Comparison of ENCODE assay signal across 8 cellular contexts in the genomic region with DNA sequence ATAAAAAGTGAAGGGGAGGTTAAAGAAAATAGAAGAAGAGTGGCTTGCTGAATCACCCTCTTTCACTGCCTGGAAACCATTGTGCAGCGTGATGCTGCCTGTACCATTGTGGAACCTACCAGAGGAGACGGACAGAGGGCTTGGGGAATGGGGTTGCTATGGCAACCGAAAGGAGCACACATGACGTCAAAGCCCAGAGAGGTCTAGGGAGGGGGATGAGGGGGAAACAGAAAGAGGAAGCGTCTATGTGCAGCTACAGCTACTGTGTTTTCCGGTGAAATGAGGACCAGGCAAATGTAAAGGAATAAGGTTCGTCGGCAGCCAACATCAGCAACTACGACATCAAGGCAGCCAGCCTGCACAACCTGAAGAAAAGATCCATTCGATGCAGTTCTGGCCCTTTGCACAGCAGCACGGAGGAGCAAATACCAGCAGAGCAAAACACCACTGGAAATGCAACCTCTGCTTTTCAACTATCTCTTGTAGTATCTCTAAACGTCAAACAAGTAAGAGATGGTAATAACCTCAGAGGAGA. TPM values are rescaled to one million over a fixed set of nuclear protein-coding genes. Genes with fewer than 3 reads are reported as not detected.
DNase-seq lines count a peak whose midpoint lies in the region; ATAC-seq and TF ChIP-seq lines count a peak whose summit lies in the region.

MAPK10 (minus strand) TSS at position 110 of the 535 bp plus-strand sequence.

- peaks cover 0 to 2% (median 0%) of the 10 kb centered on the region in 7 donors for H3K9me3 Mint-ChIP-seq in CD4-positive, CD25-positive, alpha-beta regulatory T cell
- no peaks in the 10 kb centered on the region for H3K9me3 Mint-ChIP-seq in activated naive CD8-positive, alpha-beta T cell treated with anti-CD3 and anti-CD28 coated beads, Interleukin-2, amount 10 ng/mL, durations not matched to agents 7 days and 5 days

- peak within 1 kb of the TSS; percentile 97 for H3K4me2 ChIP-seq in OCI-LY3 (ENCODE audit: low read length)

- ATAC-seq in CD4-positive, CD25-positive, alpha-beta regulatory T cell (ENCODE audit: low read depth in 2 of 2), result peak; percentile 77 to 82
- ATAC-seq in GM19438 (IDR thresholded peaks at IDR 0.05; ENCODE audit: low read depth, unreplicated experiment) (peak; percentile 96), HG03520 (IDR thresholded peaks at IDR 0.05; ENCODE audit: unreplicated experiment) (peak; percentile 98), heart left ventricle (peak; percentile 91 to 98 (median 96)), omental fat pad (ENCODE audit: low FRiP score) (peak; percentile 92), upper lobe of right lung (peak; percentile 97)
- peak; percentile 93 for ATAC-seq in activated naive CD8-positive, alpha-beta T cell treated with anti-CD3 and anti-CD28 coated beads, Interleukin-2, amount 10 ng/mL, durations not matched to agents 7 days and 5 days (ENCODE audit: low read depth)

- peak within 1 kb of the TSS; percentile 85 for H2AFZ ChIP-seq in OCI-LY3 (ENCODE audit: low read depth, low read length)

- H3K27ac ChIP-seq in CD4-positive, CD25-positive, alpha-beta regulatory T cell (ENCODE audit: insufficient read depth, low read length, poor library complexity, severe bottlenecking), result no peak within 1 kb of the TSS
- H3K27ac ChIP-seq in OCI-LY3 (ENCODE audit: low read length), result peak within 1 kb of the TSS; percentile 55
- H3K27ac ChIP-seq in heart left ventricle, result peak within 1 kb of the TSS in 1 of 12 donors; percentile 45
- H3K27ac ChIP-seq in upper lobe of right lung, result no peak within 1 kb of the TSS

- no peaks in the 10 kb centered on the region for H3K9me3 ChIP-seq in CD4-positive, CD25-positive, alpha-beta regulatory T cell (ENCODE audit: control insufficient read depth in 2 of 2, low read length in 2 of 2)
- no peaks in the 10 kb centered on the region for H3K9me3 ChIP-seq in OCI-LY3 (ENCODE audit: insufficient read depth, low read length)
- H3K9me3 ChIP-seq in heart left ventricle, result no peaks in the 10 kb centered on the region
- H3K9me3 ChIP-seq in upper lobe of right lung, result no peaks in the 10 kb centered on the region

- no peak for TF ChIP-seq CTCF in OCI-LY3 (IDR thresholded peaks at IDR 0.05; ENCODE audit: low read depth, low read length)
- TF ChIP-seq CTCF in heart left ventricle (IDR thresholded peaks at IDR 0.05), result no peak
- TF ChIP-seq CTCF in omental fat pad (IDR thresholded peaks at IDR 0.05), result no peak
- TF ChIP-seq CTCF in upper lobe of right lung (IDR thresholded peaks at IDR 0.05), result no peak

- no peak for TF ChIP-seq POLR2A in heart left ventricle (IDR thresholded peaks at IDR 0.05)

- H3K79me2 ChIP-seq in OCI-LY3 (ENCODE audit: low read length), result no peaks in the 10 kb centered on the region

- peak within 1 kb of the TSS; percentile 2 to 77 (median 50) for H3K27ac Mint-ChIP-seq in CD4-positive, CD25-positive, alpha-beta regulatory T cell
- H3K27ac Mint-ChIP-seq in activated naive CD8-positive, alpha-beta T cell treated with anti-CD3 and anti-CD28 coated beads, Interleukin-2, amount 10 ng/mL, durations not matched to agents 7 days and 5 days, result peak within 1 kb of the TSS; percentile 89

- peak within 1 kb of the TSS; percentile 72 for H3K4me3 ChIP-seq in CD4-positive, CD25-positive, alpha-beta regulatory T cell (ENCODE audit: low read depth, low read length)
- peak within 1 kb of the TSS; percentile 78 for H3K4me3 ChIP-seq in OCI-LY3 (ENCODE audit: low read length)
- H3K4me3 ChIP-seq in heart left ventricle, result peak within 1 kb of the TSS in 9 of 12 donors; percentile 22 to 44 (median 32)
- peak within 1 kb of the TSS; percentile 30 for H3K4me3 ChIP-seq in upper lobe of right lung

- H3K36me3 Mint-ChIP-seq in CD4-positive, CD25-positive, alpha-beta regulatory T cell, result no peaks in the 10 kb centered on the region
- no peaks in the 10 kb centered on the region for H3K36me3 Mint-ChIP-seq in activated naive CD8-positive, alpha-beta T cell treated with anti-CD3 and anti-CD28 coated beads, Interleukin-2, amount 10 ng/mL, durations not matched to agents 7 days and 5 days

- H4K20me1 ChIP-seq in OCI-LY3 (ENCODE audit: insufficient read depth, low read length), result peaks cover 3% of the 10 kb centered on the region

- H3K36me3 ChIP-seq in CD4-positive, CD25-positive, alpha-beta regulatory T cell (ENCODE audit: control insufficient read depth, insufficient read depth, low read length), result no peaks in the 10 kb centered on the region
- H3K36me3 ChIP-seq in OCI-LY3 (replicated peaks; ENCODE audit: low read depth, low read length) (no peaks in the 10 kb centered on the region), heart left ventricle (no peaks in the 10 kb centered on the region), upper lobe of right lung (no peaks in the 10 kb centered on the region)

- H3K4me1 ChIP-seq in CD4-positive, CD25-positive, alpha-beta regulatory T cell (ENCODE audit: control insufficient read depth, insufficient read depth, low read length, poor library complexity, severe bottlenecking), result no peaks in the 10 kb centered on the region
- H3K4me1 ChIP-seq in OCI-LY3 (ENCODE audit: low read length) (peaks cover 49% of the 10 kb centered on the region), heart left ventricle (peaks cover 0 to 13% (median 0%) of the 10 kb centered on the region in 12 donors), upper lobe of right lung (no peaks in the 10 kb centered on the region)

- H3K27me3 Mint-ChIP-seq in CD4-positive, CD25-positive, alpha-beta regulatory T cell, result peaks cover 5% of the 10 kb centered on the region
- H3K27me3 Mint-ChIP-seq in activated naive CD8-positive, alpha-beta T cell treated with anti-CD3 and anti-CD28 coated beads, Interleukin-2, amount 10 ng/mL, durations not matched to agents 7 days and 5 days, result peaks cover 8% of the 10 kb centered on the region

- no peaks in the 10 kb centered on the region for H3K27me3 ChIP-seq in CD4-positive, CD25-positive, alpha-beta regulatory T cell (ENCODE audit: control insufficient read depth, insufficient read depth, low read length)
- H3K27me3 ChIP-seq in OCI-LY3 (ENCODE audit: low read depth, low read length) (peaks cover 11% of the 10 kb centered on the region; the same call in 1 of the 2 replicates), heart left ventricle (no peaks in the 10 kb centered on the region), upper lobe of right lung (no peaks in the 10 kb centered on the region)

- peaks cover 0 to 10% (median 7%) of the 10 kb centered on the region in 4 donors for H3K4me1 Mint-ChIP-seq in CD4-positive, CD25-positive, alpha-beta regulatory T cell
- H3K4me1 Mint-ChIP-seq in activated naive CD8-positive, alpha-beta T cell treated with anti-CD3 and anti-CD28 coated beads, Interleukin-2, amount 10 ng/mL, durations not matched to agents 7 days and 5 days, result peaks cover 11% of the 10 kb centered on the region

- peak within 1 kb of the TSS; percentile 27 for H3K9ac ChIP-seq in OCI-LY3 (ENCODE audit: low read length)

- WGBS in heart left ventricle, 4 donors, result 7 to 17% (median 12%) methylated on average over 12 of the region's 12 CpGs

- peak within 1 kb of the TSS; percentile 80 to 88 (median 82) for H3K4me3 Mint-ChIP-seq in CD4-positive, CD25-positive, alpha-beta regulatory T cell
- peak within 1 kb of the TSS; percentile 86 for H3K4me3 Mint-ChIP-seq in activated naive CD8-positive, alpha-beta T cell treated with anti-CD3 and anti-CD28 coated beads, Interleukin-2, amount 10 ng/mL, durations not matched to agents 7 days and 5 days

- POLR2A ChIA-PET in activated naive CD8-positive, alpha-beta T cell treated with anti-CD3 and anti-CD28 coated beads, Interleukin-2, amount 10 ng/mL, durations not matched to agents 7 days and 5 days (lab: Charles Lee), result no interaction called here

- peak; percentile 44 to 58 (median 46) for DNase-seq in CD4-positive, CD25-positive, alpha-beta regulatory T cell
- DNase-seq in activated naive CD8-positive, alpha-beta T cell treated with anti-CD3 and anti-CD28 coated beads, Interleukin-2, amount 10 ng/mL, durations not matched to agents 7 days and 5 days, result peak; percentile 41
- DNase-seq in heart left ventricle, result peak; percentile 59 to 77 (median 63)
- peak; percentile 31 for DNase-seq in omental fat pad (ENCODE audit: low spot score)
- DNase-seq in upper lobe of right lung, result peak; percentile 63

- intact Hi-C loops in heart left ventricle (cut with DNase I), result no loop called here
- intact Hi-C loops in upper lobe of right lung (cut with DNase I), result no loop called here

RNA-seq across cellular contexts. Expression of gene MAPK10, which starts in this region (rescaled TPM):
- 0.72 TPM for total RNA-seq in CD4-positive, CD25-positive, alpha-beta regulatory T cell
- polyA plus RNA-seq in CD4-positive, CD25-positive, alpha-beta regulatory T cell, result not detected
- not detected for total RNA-seq in activated naive CD8-positive, alpha-beta T cell treated with anti-CD3 and anti-CD28 coated beads, Interleukin-2, amount 10 ng/mL, durations not matched to agents 7 days and 5 days
- total RNA-seq in heart left ventricle (10 to 100 TPM in 1 of 9 donors, 1 to 10 TPM in 8; 1.5 to 14.1 (median 2.8) TPM), omental fat pad (10 to 100 TPM; 38.5 to 51.3 (median 41.4) TPM), upper lobe of right lung (23.6 TPM)
- polyA plus RNA-seq in heart left ventricle, result 1 to 10 TPM in 1 of 2 donors, under 1 TPM in 1; 0.87 to 2.0 TPM

Comparison
In these comparisons a context has a peak if more than half of its experiments do, and no peak if none do; other contexts are left out.
1. Peak in DNase-seq, ATAC-seq and H3K4me3 ChIP-seq in CD4-positive, CD25-positive, alpha-beta regulatory T cell; RNA of the gene not detected or under 1 TPM.
2. Peak in DNase-seq and ATAC-seq in activated naive CD8-positive, alpha-beta T cell treated with anti-CD3 and anti-CD28 coated beads, Interleukin-2, amount 10 ng/mL, durations not matched to agents 7 days and 5 days; RNA of the gene not detected or under 1 TPM.